In the genomic region with DNA sequence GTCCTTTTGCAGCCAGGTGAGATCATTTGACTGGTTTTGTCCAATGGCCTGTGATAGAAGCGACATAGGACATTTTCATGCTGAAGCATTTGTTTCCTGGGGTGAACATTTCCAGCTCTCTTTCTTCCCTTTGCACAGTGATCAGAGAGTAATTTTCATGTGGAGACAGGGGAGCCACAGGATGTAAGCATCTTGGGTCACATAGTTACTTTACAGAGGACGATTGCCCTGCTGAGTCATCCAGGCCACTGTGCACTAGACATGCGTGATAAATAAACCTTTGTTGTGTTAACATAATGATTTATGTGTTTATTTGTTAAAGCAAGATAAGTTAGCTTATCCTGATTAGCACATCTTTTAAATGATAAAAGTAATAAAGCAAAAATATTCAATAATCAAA, we compare ENCODE assay signal across 12 cellular contexts.
DNase-seq lines count a peak whose midpoint lies in the region; ATAC-seq and TF ChIP-seq lines count a peak whose summit lies in the region.
"Had no signal": no experiment of that assay in that cellular context is flagged by ENCODE, and none has a peak within 500 bp of the region (broad histone marks: within the 10 kb centered on the region; RNA-seq: fewer than 3 reads in every experiment).

No MANE protein-coding gene starts in this region.

- H3K4me1 ChIP-seq in vagina, result no peaks in the 10 kb centered on the region

- H3K4me3 Mint-ChIP-seq in naive thymus-derived CD8-positive, alpha-beta T cell, result no peak overlapping the region

- no peaks in the 10 kb centered on the region for H3K4me1 Mint-ChIP-seq in naive thymus-derived CD8-positive, alpha-beta T cell

- TF ChIP-seq POLR2A in vagina (IDR thresholded peaks at IDR 0.05) (no peak), erythroblast (IDR thresholded peaks at IDR 0.05; ENCODE audit: low read length) (no peak)

- no peak for ATAC-seq in naive thymus-derived CD8-positive, alpha-beta T cell
- ATAC-seq: body of pancreas had no signal

- H3K27me3 ChIP-seq in vagina, result no peaks in the 10 kb centered on the region
- H3K27me3 ChIP-seq: body of pancreas, tibial artery had no signal

- DNase-seq in AG09309 (ENCODE audit: low read depth), result peak; percentile 1
- DNase-seq in HT1080 (ENCODE audit: low read depth), result peak; percentile 47
- DNase-seq in astrocyte of the spinal cord (ENCODE audit: low read depth, low spot score), result peak; percentile 44
- DNase-seq in left kidney (ENCODE audit: low read depth, low spot score), result peak; percentile 66
- no peak for DNase-seq in vagina (ENCODE audit: extremely low spot score in 2 of 2)
- DNase-seq in naive thymus-derived CD8-positive, alpha-beta T cell, result no peak
- DNase-seq in pons (ENCODE audit: low spot score), result no peak
- DNase-seq in erythroblast (lab: John Stamatoyannopoulos, UW), result no peak
- DNase-seq: body of pancreas, NCI-H1092, NCI-H524, tibial artery had no signal

- H3K36me3 ChIP-seq in vagina, result no peaks in the 10 kb centered on the region
- H3K36me3 ChIP-seq: tibial artery had no signal

- TF ChIP-seq CTCF in AG09309 (IDR thresholded peaks at IDR 0.05; ENCODE audit: control insufficient read depth, insufficient read depth, low read depth, low read length, missing control alignments) (no peak), astrocyte of the spinal cord (IDR thresholded peaks at IDR 0.05; ENCODE audit: low read depth, low read length) (no peak), vagina (IDR thresholded peaks at IDR 0.05) (no peak)

- in situ Hi-C loops in astrocyte of the spinal cord (cut with HindIII; ENCODE audit: low sequenced_read_pairs), result no loop called here

- peaks cover 0 to 10% (median 0%) of the 10 kb centered on the region in 9 donors for H3K9me3 Mint-ChIP-seq in naive thymus-derived CD8-positive, alpha-beta T cell

- H3K27ac Mint-ChIP-seq in naive thymus-derived CD8-positive, alpha-beta T cell, result no peak overlapping the region

- H3K36me3 Mint-ChIP-seq in naive thymus-derived CD8-positive, alpha-beta T cell, result no peaks in the 10 kb centered on the region

- intact Hi-C loops in vagina (cut with DNase I), result no loop called here

- H3K4me3 ChIP-seq in AG09309 (ENCODE audit: control insufficient read depth, low read depth, low read length) (no peak overlapping the region), astrocyte of the spinal cord (ENCODE audit: low read depth, low read length) (no peak overlapping the region), vagina (no peak overlapping the region)
- H3K4me3 ChIP-seq: body of pancreas, tibial artery had no signal

- H3K27me3 Mint-ChIP-seq in naive thymus-derived CD8-positive, alpha-beta T cell, result no peaks in the 10 kb centered on the region

- POLR2A ChIA-PET in naive thymus-derived CD8-positive, alpha-beta T cell (lab: Charles Lee), result no interaction called here

- no peak overlapping the region for H3K27ac ChIP-seq in vagina
- H3K27ac ChIP-seq: body of pancreas, tibial artery had no signal

- no peaks in the 10 kb centered on the region for H3K9me3 ChIP-seq in vagina
- H3K9me3 ChIP-seq: body of pancreas, tibial artery had no signal

Comparison
In these comparisons a context has a peak if more than half of its experiments do, and no peak if none do; other contexts are left out.
1. DNase-seq: peak in AG09309 (single experiment), HT1080 (single experiment), astrocyte of the spinal cord (single experiment) and left kidney (single experiment); none in vagina (0 of 2), naive thymus-derived CD8-positive, alpha-beta T cell (0 of 10), pons (single experiment) and erythroblast (0 of 2).